Comparison of ENCODE assay signal across 1 cellular context in genomic region chr16:29815032-29815721, GRCh38.
A peak's percentile ranks its signal among the peaks of the same experiment; 100 is the strongest.
TF ChIP-seq lines count a peak whose summit lies in the region.

No MANE protein-coding gene starts in this region.

TF ChIP-seq in K562, 482 proteins besides CTCF, POLR2A, EP300 and RAD21:
- TF ChIP-seq ZNF512 (tag; IDR thresholded peaks at IDR 0.05) (peak; percentile 64; the same call in 1 of the 2 replicates), PKNOX1 (IDR thresholded peaks at IDR 0.05) (peak; percentile 44; the same call in 1 of the 2 replicates), ATF1 (CRISPR knock-in tag; IDR thresholded peaks at IDR 0.05) (no peak), ATF1 (tag; IDR thresholded peaks at IDR 0.05) (no peak), ZNF431 (CRISPR knock-in tag; IDR thresholded peaks at IDR 0.05) (no peak), NFE2L1 (tag; IDR thresholded peaks at IDR 0.05; ENCODE audit: borderline replicate concordance, low read depth) (no peak), HDGF (IDR thresholded peaks at IDR 0.05) (peak; percentile 81), NCOA4 (IDR thresholded peaks at IDR 0.05; ENCODE audit: partially characterized antibody) (peak; percentile 29), SPI1 (IDR thresholded peaks at IDR 0.05; ENCODE audit: borderline replicate concordance, low read depth, low read length) (0 out of 2 replicates have a peak, but pooled peaks have one; percentile 2), IRF9 (tag; IDR thresholded peaks at IDR 0.05) (no peak), BACH1 (tag; IDR thresholded peaks at IDR 0.05) (no peak), ZNF408 (CRISPR knock-in tag; IDR thresholded peaks at IDR 0.05; ENCODE audit: low read depth) (no peak), ZBTB7A (IDR thresholded peaks at IDR 0.05; ENCODE audit: borderline replicate concordance, control insufficient read depth, low read depth, low read length) (peak; percentile 21; the same call in 1 of the 2 replicates), KLF13 (tag; IDR thresholded peaks at IDR 0.05; ENCODE audit: borderline replicate concordance, low read depth) (0 out of 2 replicates have a peak, but pooled peaks have one; percentile 11), ELF2 (CRISPR knock-in tag; IDR thresholded peaks at IDR 0.05) (no peak), ZNF76 (CRISPR knock-in tag; IDR thresholded peaks at IDR 0.05; ENCODE audit: borderline replicate concordance) (no peak), ASH1L (IDR thresholded peaks at IDR 0.05; ENCODE audit: borderline replicate concordance, low read depth, partially characterized antibody) (no peak), HDAC1 (IDR thresholded peaks at IDR 0.05) (peak in 1 of 2 experiments; percentile 52; a peak in 1 of 4 replicates), DNMT1 (IDR thresholded peaks at IDR 0.05) (no peak), ZNF766 (CRISPR knock-in tag; conservative IDR thresholded peaks at IDR 0.05) (no peak), ZNF143 (CRISPR knock-in tag; IDR thresholded peaks at IDR 0.05) (0 out of 2 replicates have a peak, but pooled peaks have one; percentile 36), CTBP1 (IDR thresholded peaks at IDR 0.05; ENCODE audit: borderline replicate concordance) (peak; percentile 65; the same call in 1 of the 2 replicates), FOXM1 (IDR thresholded peaks at IDR 0.05; ENCODE audit: low read depth) (no peak), FOXM1 (CRISPR knock-in tag; IDR thresholded peaks at IDR 0.05; ENCODE audit: low read depth) (no peak)
- TF ChIP-seq, protein P1, sequence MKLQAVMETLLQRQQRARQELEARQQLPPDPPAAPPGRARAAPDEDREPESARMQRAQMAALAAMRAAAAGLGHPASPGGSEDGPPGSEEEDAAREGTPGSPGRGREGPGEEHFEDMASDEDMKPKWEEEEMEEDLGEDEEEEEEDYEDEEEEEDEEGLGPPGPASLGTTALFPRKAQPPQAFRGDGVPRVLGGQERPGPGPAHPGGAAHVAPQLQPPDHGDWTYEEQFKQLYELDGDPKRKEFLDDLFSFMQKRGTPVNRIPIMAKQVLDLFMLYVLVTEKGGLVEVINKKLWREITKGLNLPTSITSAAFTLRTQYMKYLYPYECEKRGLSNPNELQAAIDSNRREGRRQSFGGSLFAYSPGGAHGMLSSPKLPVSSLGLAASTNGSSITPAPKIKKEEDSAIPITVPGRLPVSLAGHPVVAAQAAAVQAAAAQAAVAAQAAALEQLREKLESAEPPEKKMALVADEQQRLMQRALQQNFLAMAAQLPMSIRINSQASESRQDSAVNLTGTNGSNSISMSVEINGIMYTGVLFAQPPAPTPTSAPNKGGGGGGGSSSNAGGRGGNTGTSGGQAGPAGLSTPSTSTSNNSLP (IDR thresholded peaks at IDR 0.05; ENCODE audit: borderline replicate concordance, low read depth, low read length), result no peak
- TF ChIP-seq, protein P2, sequence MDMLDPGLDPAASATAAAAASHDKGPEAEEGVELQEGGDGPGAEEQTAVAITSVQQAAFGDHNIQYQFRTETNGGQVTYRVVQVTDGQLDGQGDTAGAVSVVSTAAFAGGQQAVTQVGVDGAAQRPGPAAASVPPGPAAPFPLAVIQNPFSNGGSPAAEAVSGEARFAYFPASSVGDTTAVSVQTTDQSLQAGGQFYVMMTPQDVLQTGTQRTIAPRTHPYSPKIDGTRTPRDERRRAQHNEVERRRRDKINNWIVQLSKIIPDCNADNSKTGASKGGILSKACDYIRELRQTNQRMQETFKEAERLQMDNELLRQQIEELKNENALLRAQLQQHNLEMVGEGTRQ (CRISPR knock-in tag; IDR thresholded peaks at IDR 0.05), result no peak
- TF ChIP-seq, protein P3, sequence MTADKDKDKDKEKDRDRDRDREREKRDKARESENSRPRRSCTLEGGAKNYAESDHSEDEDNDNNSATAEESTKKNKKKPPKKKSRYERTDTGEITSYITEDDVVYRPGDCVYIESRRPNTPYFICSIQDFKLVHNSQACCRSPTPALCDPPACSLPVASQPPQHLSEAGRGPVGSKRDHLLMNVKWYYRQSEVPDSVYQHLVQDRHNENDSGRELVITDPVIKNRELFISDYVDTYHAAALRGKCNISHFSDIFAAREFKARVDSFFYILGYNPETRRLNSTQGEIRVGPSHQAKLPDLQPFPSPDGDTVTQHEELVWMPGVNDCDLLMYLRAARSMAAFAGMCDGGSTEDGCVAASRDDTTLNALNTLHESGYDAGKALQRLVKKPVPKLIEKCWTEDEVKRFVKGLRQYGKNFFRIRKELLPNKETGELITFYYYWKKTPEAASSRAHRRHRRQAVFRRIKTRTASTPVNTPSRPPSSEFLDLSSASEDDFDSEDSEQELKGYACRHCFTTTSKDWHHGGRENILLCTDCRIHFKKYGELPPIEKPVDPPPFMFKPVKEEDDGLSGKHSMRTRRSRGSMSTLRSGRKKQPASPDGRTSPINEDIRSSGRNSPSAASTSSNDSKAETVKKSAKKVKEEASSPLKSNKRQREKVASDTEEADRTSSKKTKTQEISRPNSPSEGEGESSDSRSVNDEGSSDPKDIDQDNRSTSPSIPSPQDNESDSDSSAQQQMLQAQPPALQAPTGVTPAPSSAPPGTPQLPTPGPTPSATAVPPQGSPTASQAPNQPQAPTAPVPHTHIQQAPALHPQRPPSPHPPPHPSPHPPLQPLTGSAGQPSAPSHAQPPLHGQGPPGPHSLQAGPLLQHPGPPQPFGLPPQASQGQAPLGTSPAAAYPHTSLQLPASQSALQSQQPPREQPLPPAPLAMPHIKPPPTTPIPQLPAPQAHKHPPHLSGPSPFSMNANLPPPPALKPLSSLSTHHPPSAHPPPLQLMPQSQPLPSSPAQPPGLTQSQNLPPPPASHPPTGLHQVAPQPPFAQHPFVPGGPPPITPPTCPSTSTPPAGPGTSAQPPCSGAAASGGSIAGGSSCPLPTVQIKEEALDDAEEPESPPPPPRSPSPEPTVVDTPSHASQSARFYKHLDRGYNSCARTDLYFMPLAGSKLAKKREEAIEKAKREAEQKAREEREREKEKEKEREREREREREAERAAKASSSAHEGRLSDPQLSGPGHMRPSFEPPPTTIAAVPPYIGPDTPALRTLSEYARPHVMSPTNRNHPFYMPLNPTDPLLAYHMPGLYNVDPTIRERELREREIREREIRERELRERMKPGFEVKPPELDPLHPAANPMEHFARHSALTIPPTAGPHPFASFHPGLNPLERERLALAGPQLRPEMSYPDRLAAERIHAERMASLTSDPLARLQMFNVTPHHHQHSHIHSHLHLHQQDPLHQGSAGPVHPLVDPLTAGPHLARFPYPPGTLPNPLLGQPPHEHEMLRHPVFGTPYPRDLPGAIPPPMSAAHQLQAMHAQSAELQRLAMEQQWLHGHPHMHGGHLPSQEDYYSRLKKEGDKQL (CRISPR knock-in tag; IDR thresholded peaks at IDR 0.05; ENCODE audit: borderline replicate concordance), result no peak
- TF ChIP-seq, protein P4, sequence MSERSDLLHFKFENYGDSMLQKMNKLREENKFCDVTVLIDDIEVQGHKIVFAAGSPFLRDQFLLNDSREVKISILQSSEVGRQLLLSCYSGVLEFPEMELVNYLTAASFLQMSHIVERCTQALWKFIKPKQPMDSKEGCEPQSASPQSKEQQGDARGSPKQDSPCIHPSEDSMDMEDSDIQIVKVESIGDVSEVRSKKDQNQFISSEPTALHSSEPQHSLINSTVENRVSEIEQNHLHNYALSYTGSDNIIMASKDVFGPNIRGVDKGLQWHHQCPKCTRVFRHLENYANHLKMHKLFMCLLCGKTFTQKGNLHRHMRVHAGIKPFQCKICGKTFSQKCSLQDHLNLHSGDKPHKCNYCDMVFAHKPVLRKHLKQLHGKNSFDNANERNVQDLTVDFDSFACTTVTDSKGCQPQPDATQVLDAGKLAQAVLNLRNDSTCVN (CRISPR knock-in tag; IDR thresholded peaks at IDR 0.05), result peak; percentile 37; the same call in 1 of the 2 replicates
- TF ChIP-seq, protein P5, sequence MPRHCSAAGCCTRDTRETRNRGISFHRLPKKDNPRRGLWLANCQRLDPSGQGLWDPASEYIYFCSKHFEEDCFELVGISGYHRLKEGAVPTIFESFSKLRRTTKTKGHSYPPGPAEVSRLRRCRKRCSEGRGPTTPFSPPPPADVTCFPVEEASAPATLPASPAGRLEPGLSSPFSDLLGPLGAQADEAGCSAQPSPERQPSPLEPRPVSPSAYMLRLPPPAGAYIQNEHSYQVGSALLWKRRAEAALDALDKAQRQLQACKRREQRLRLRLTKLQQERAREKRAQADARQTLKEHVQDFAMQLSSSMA (CRISPR knock-in tag; IDR thresholded peaks at IDR 0.05), result no peak
- TF ChIP-seq, protein P6, sequence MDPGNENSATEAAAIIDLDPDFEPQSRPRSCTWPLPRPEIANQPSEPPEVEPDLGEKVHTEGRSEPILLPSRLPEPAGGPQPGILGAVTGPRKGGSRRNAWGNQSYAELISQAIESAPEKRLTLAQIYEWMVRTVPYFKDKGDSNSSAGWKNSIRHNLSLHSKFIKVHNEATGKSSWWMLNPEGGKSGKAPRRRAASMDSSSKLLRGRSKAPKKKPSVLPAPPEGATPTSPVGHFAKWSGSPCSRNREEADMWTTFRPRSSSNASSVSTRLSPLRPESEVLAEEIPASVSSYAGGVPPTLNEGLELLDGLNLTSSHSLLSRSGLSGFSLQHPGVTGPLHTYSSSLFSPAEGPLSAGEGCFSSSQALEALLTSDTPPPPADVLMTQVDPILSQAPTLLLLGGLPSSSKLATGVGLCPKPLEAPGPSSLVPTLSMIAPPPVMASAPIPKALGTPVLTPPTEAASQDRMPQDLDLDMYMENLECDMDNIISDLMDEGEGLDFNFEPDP (CRISPR knock-in tag; IDR thresholded peaks at IDR 0.05), result no peak
